ENCODE assay signal across 1 cellular context in the genomic region with DNA sequence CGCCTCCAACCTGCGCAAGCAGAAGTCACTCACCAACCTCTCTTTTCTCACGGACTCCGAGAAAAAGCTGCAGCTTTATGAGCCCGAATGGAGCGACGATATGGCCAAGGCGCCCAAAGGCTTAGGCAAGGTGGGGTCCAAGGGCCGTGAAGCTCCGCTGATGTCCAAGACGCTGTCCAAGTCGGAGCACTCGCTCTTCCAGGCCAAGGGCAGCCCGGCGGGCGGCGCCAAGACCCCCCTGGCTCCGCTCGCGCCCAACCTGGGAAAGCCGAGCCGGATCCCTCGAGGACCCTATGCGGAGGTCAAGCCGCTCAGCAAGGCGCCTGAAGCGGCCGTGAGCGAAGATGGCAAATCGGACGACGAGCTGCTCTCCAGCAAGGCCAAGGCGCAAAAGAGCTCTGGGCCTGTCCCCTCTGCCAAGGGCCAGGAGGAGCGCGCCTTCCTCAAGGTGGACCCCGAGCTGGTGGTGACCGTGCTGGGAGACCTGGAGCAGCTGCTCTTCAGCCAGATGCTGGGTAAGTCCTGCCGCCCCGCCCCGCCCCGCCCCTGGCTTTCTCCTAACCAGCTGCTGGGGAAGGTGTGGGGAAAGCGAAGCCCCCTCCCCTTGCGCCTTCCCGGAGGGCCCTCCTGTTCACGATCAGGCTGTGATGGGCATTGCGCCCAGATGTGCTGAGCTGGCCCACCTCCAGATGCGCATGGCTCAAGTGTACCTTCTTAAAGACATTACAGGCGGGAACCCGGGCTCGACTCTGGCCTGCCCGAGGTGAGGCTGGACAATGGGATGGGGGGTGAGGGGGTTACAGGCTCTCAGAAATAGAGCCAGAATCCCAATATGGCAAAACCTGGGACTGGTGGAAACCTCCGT.
TF ChIP-seq lines count a peak whose summit lies in the region.

No MANE protein-coding gene starts in this region.

TF ChIP-seq in K562, 482 proteins besides CTCF, POLR2A, EP300 and RAD21 (continued from another document):
- TF ChIP-seq, protein P1, sequence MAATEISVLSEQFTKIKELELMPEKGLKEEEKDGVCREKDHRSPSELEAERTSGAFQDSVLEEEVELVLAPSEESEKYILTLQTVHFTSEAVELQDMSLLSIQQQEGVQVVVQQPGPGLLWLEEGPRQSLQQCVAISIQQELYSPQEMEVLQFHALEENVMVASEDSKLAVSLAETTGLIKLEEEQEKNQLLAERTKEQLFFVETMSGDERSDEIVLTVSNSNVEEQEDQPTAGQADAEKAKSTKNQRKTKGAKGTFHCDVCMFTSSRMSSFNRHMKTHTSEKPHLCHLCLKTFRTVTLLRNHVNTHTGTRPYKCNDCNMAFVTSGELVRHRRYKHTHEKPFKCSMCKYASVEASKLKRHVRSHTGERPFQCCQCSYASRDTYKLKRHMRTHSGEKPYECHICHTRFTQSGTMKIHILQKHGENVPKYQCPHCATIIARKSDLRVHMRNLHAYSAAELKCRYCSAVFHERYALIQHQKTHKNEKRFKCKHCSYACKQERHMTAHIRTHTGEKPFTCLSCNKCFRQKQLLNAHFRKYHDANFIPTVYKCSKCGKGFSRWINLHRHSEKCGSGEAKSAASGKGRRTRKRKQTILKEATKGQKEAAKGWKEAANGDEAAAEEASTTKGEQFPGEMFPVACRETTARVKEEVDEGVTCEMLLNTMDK (IDR thresholded peaks at IDR 0.05; ENCODE audit: borderline replicate concordance, insufficient read depth, low read depth, low read length, poor library complexity, severe bottlenecking): no peak
- TF ChIP-seq PREB (CRISPR knock-in tag; IDR thresholded peaks at IDR 0.05): 0 out of 2 replicates have a peak, but pooled peaks have one; percentile 59
- 0 out of 2 replicates have a peak, but pooled peaks have one; percentile 60 for TF ChIP-seq KAT7 (CRISPR knock-in tag; IDR thresholded peaks at IDR 0.05; ENCODE audit: borderline replicate concordance)
